Comparison of ENCODE assay signal across 11 cellular contexts in genomic region chr3:45464336-45464809, GRCh38.
A peak's percentile ranks its signal among the peaks of the same experiment; 100 is the strongest.
DNase-seq lines count a peak whose midpoint lies in the region; ATAC-seq and TF ChIP-seq lines count a peak whose summit lies in the region.
"Had no signal": no experiment of that assay in that cellular context is flagged by ENCODE, and none has a peak within 500 bp of the region (broad histone marks: within the 10 kb centered on the region; RNA-seq: fewer than 3 reads in every experiment).

No MANE protein-coding gene starts in this region.

- H3K36me3 ChIP-seq in cardiac muscle cell (peaks cover 9% of the 10 kb centered on the region), right atrium auricular region (peaks cover 13% of the 10 kb centered on the region)
- H3K36me3 ChIP-seq: colonic mucosa had no signal

- no peak overlapping the region for H3K4me3 Mint-ChIP-seq in T-helper 2 cell treated with Interferon-gamma antibody and Interleukin-4, amounts not matched to agents 5 μg/mL and 100 μg/mL, for 36 hours
- H3K4me3 Mint-ChIP-seq in stimulated activated memory B cell treated with anti-CD40 and anti-IgM and Interleukin-4, amounts not matched to agents 10 μg/mL and 1 μg/mL and 100 μg/mL, for 72 hours = no peak overlapping the region

- peak; percentile 45 to 60 for DNase-seq in cardiac muscle cell (ENCODE audit: low read depth in 1 of 2, low spot score in 1 of 2)
- DNase-seq in right atrium auricular region (ENCODE audit: low spot score) = no peak
- no peak for DNase-seq in T-helper 2 cell treated with Interferon-gamma antibody and Interleukin-4, amounts not matched to agents 5 μg/mL and 100 μg/mL, for 36 hours (ENCODE audit: low spot score)
- peak; percentile 44 for DNase-seq in fibroblast of mammary gland (ENCODE audit: low read depth)
- no peak for DNase-seq in NCI-H2081 (lab: John Stamatoyannopoulos, UW)
- DNase-seq in occipital lobe (lab: John Stamatoyannopoulos, UW) = no peak
- no peak for DNase-seq in NCI-H510A treated with DMSO at 0.1 percent for 48 hours (lab: John Stamatoyannopoulos, UW)
- DNase-seq: colonic mucosa, left ventricle myocardium inferior, NCI-H1694 treated with DMSO at 0.1 percent for 48 hours had no signal

- H3K27ac ChIP-seq in cardiac muscle cell (peak overlapping the region; percentile 69), right atrium auricular region (no peak overlapping the region)
- H3K27ac ChIP-seq: colonic mucosa, left ventricle myocardium inferior had no signal

- no peaks in the 10 kb centered on the region for H3K9me3 ChIP-seq in cardiac muscle cell (ENCODE audit: low read depth)
- peaks cover 0 to 9% of the 10 kb centered on the region in 2 donors for H3K9me3 ChIP-seq in right atrium auricular region
- H3K9me3 ChIP-seq: colonic mucosa had no signal

- no peaks in the 10 kb centered on the region for H3K27me3 ChIP-seq in cardiac muscle cell
- H3K27me3 ChIP-seq in right atrium auricular region = no peaks in the 10 kb centered on the region
- H3K27me3 ChIP-seq: colonic mucosa had no signal

- H3K27me3 Mint-ChIP-seq in T-helper 2 cell treated with Interferon-gamma antibody and Interleukin-4, amounts not matched to agents 5 μg/mL and 100 μg/mL, for 36 hours (ENCODE audit: low read depth) = no peaks in the 10 kb centered on the region
- no peaks in the 10 kb centered on the region for H3K27me3 Mint-ChIP-seq in stimulated activated memory B cell treated with anti-CD40 and anti-IgM and Interleukin-4, amounts not matched to agents 10 μg/mL and 1 μg/mL and 100 μg/mL, for 72 hours

- peaks cover 27% of the 10 kb centered on the region for H3K36me3 Mint-ChIP-seq in T-helper 2 cell treated with Interferon-gamma antibody and Interleukin-4, amounts not matched to agents 5 μg/mL and 100 μg/mL, for 36 hours (ENCODE audit: low read depth)
- H3K36me3 Mint-ChIP-seq in stimulated activated memory B cell treated with anti-CD40 and anti-IgM and Interleukin-4, amounts not matched to agents 10 μg/mL and 1 μg/mL and 100 μg/mL, for 72 hours = peaks cover 45% of the 10 kb centered on the region

- peaks cover 16% of the 10 kb centered on the region for H3K4me1 Mint-ChIP-seq in T-helper 2 cell treated with Interferon-gamma antibody and Interleukin-4, amounts not matched to agents 5 μg/mL and 100 μg/mL, for 36 hours (ENCODE audit: low read depth)
- peaks cover 30% of the 10 kb centered on the region for H3K4me1 Mint-ChIP-seq in stimulated activated memory B cell treated with anti-CD40 and anti-IgM and Interleukin-4, amounts not matched to agents 10 μg/mL and 1 μg/mL and 100 μg/mL, for 72 hours

- no peak for TF ChIP-seq CTCF in cardiac muscle cell (IDR thresholded peaks at IDR 0.05; ENCODE audit: low read depth, low read length)
- no peak for TF ChIP-seq CTCF in right atrium auricular region (IDR thresholded peaks at IDR 0.05)
- TF ChIP-seq CTCF in fibroblast of mammary gland (conservative IDR thresholded peaks at IDR 0.05; ENCODE audit: control insufficient read depth, insufficient read depth, low read depth, low read length) = no peak

- ATAC-seq in stimulated activated memory B cell treated with anti-CD40 and anti-IgM and Interleukin-4, amounts not matched to agents 10 μg/mL and 1 μg/mL and 100 μg/mL, for 72 hours = peak; percentile 45

- H3K4me1 ChIP-seq in cardiac muscle cell (ENCODE audit: low read depth) (peaks cover 16% of the 10 kb centered on the region), right atrium auricular region (no peaks in the 10 kb centered on the region)
- H3K4me1 ChIP-seq: colonic mucosa, left ventricle myocardium inferior had no signal

- peaks cover 7% of the 10 kb centered on the region for H3K9me3 Mint-ChIP-seq in T-helper 2 cell treated with Interferon-gamma antibody and Interleukin-4, amounts not matched to agents 5 μg/mL and 100 μg/mL, for 36 hours
- peaks cover 3% of the 10 kb centered on the region for H3K9me3 Mint-ChIP-seq in stimulated activated memory B cell treated with anti-CD40 and anti-IgM and Interleukin-4, amounts not matched to agents 10 μg/mL and 1 μg/mL and 100 μg/mL, for 72 hours

- H3K27ac Mint-ChIP-seq in T-helper 2 cell treated with Interferon-gamma antibody and Interleukin-4, amounts not matched to agents 5 μg/mL and 100 μg/mL, for 36 hours = peak overlapping the region; percentile 28
- no peak overlapping the region for H3K27ac Mint-ChIP-seq in stimulated activated memory B cell treated with anti-CD40 and anti-IgM and Interleukin-4, amounts not matched to agents 10 μg/mL and 1 μg/mL and 100 μg/mL, for 72 hours

- H3K4me3 ChIP-seq in cardiac muscle cell (no peak overlapping the region), right atrium auricular region (no peak overlapping the region), fibroblast of mammary gland (ENCODE audit: control insufficient read depth, low read depth, low read length) (no peak overlapping the region)
- H3K4me3 ChIP-seq: colonic mucosa, left ventricle myocardium inferior had no signal

Comparison
In these comparisons a context has a peak if more than half of its experiments do, and no peak if none do; other contexts are left out.
1. DNase-seq: peak in cardiac muscle cell (2 of 2) and fibroblast of mammary gland (single experiment); none in right atrium auricular region (single experiment), T-helper 2 cell treated with Interferon-gamma antibody and Interleukin-4, amounts not matched to agents 5 μg/mL and 100 μg/mL, for 36 hours (single experiment), NCI-H2081 (0 of 2), occipital lobe (single experiment) and NCI-H510A treated with DMSO at 0.1 percent for 48 hours (single experiment).